24 cellular contexts compared by ENCODE assay signal in the genomic region with DNA sequence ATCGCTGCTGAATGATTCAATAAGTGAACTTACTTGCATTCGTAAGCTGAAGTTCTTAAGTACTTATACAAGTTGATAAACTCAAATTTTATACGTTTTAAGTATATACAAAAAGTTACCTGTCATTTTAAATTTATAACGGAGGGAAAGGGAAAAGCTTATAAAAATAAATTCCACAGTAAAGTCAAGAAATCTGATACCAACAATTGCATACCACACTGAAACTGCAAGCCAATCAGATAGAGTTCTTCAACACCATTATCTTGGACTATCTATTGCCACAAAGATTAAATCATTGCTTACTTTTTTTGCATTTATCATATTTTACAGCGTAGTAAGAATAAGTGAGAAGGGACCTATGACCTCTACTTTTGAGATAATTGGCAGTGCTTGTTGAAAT.
"Had no signal": no experiment of that assay in that cellular context is flagged by ENCODE, and none has a peak within 500 bp of the region (broad histone marks: within the 10 kb centered on the region; RNA-seq: fewer than 3 reads in every experiment).

No MANE protein-coding gene starts in this region.

- H3K79me2 ChIP-seq: parathyroid adenoma had no signal

- H3K4me3 ChIP-seq: neural progenitor cell, ovary, psoas muscle, right lobe of liver, sigmoid colon, stomach, thoracic aorta, thyroid gland, tibial nerve, upper lobe of left lung had no signal

- H3K36me3 ChIP-seq: neural progenitor cell, ovary, right lobe of liver, sigmoid colon, stomach, thoracic aorta, thyroid gland, tibial nerve, upper lobe of left lung had no signal

- ATAC-seq: natural killer cell; psoas muscle; right cardiac atrium; right lobe of liver; stimulated activated effector memory CD8-positive, alpha-beta T cell treated with anti-CD3 and anti-CD28 coated beads, Interleukin-12 subunit alpha, Interleukin-12 subunit beta, amount 100 ng/mL, for 72 hours; stimulated activated naive B cell treated with anti-CD40 and anti-IgM and Interleukin-4, amounts not matched to agents 10 μg/mL and 1 μg/mL and 100 μg/mL, for 72 hours had no signal

- H2AFZ ChIP-seq: neural progenitor cell, parathyroid adenoma had no signal

- H3K9me3 ChIP-seq: ovary, psoas muscle, right lobe of liver, sigmoid colon, stomach, thoracic aorta, thyroid gland, tibial nerve, upper lobe of left lung had no signal

- H3K9ac ChIP-seq: neural progenitor cell, parathyroid adenoma had no signal

- H3K27me3 ChIP-seq: ovary, right lobe of liver, sigmoid colon, stomach, thyroid gland, upper lobe of left lung had no signal

- DNase-seq: natural killer cell; occipital lobe; ovary; posterior cingulate gyrus; psoas muscle; right cardiac atrium; right lobe of liver; sigmoid colon; small intestine; stimulated activated CD4-positive, alpha-beta T cell treated with anti-CD3 and anti-CD28 coated beads, Interleukin-15, amount 100 ng/mL, for 24 hours; stimulated activated CD4-positive, alpha-beta T cell treated with anti-CD3 and anti-CD28 coated beads, Interleukin-2, amount 100 ng/mL, for 24 hours; stimulated activated CD4-positive, alpha-beta T cell treated with anti-CD3 and anti-CD28 coated beads, Interleukin-2, amount 100 ng/mL, for 48 hours; stimulated activated CD4-positive, alpha-beta T cell treated with anti-CD3 and anti-CD28 coated beads, Interleukin-4, amount 100 ng/mL, for 24 hours; stimulated activated naive B cell treated with anti-CD40 and anti-IgM and Interleukin-4, amounts not matched to agents 10 μg/mL and 1 μg/mL and 100 μg/mL, for 72 hours; stimulated activated naive CD4-positive, alpha-beta T cell treated with Interleukin-2 at 50 U/mL for 16 hours; stomach; thyroid gland; trophoblast cell; upper lobe of left lung had no signal

- H3K4me1 ChIP-seq: parathyroid adenoma, psoas muscle, sigmoid colon, tibial nerve had no signal

- H3K27ac ChIP-seq: neural progenitor cell, ovary, parathyroid adenoma, psoas muscle, right lobe of liver, sigmoid colon, stomach, thoracic aorta, thyroid gland, tibial nerve, upper lobe of left lung had no signal

- H3K4me2 ChIP-seq: neural progenitor cell had no signal
